ENCODE assay signal across 20 cellular contexts in genomic region chr4:5843573-5844239, GRCh38. TPM values are rescaled to one million over a fixed set of nuclear protein-coding genes. Genes with fewer than 3 reads are reported as not detected.
"Had no signal": no experiment of that assay in that cellular context is flagged by ENCODE, and none has a peak within 500 bp of the region (broad histone marks: within the 10 kb centered on the region; RNA-seq: fewer than 3 reads in every experiment).

No MANE protein-coding gene starts in this region.

- DNase-seq: activated CD4-positive, alpha-beta T cell treated with anti-CD3 and anti-CD28 coated beads, Interleukin-2, amount 10 ng/mL, durations not matched to agents 7 days and 5 days; activated CD8-positive, alpha-beta T cell treated with anti-CD3 and anti-CD28 coated beads, Interleukin-2, amount 10 ng/mL, durations not matched to agents 7 days and 5 days; activated naive CD4-positive, alpha-beta T cell treated with anti-CD3 and anti-CD28 coated beads, Interleukin-2, amount 10 ng/mL, durations not matched to agents 7 days and 5 days; activated naive CD8-positive, alpha-beta T cell treated with anti-CD3 and anti-CD28 coated beads, Interleukin-2, amount 50 U/mL, for 24 hours; activated T-cell treated with anti-CD3 and anti-CD28 coated beads, Interleukin-2, amount 50 U/mL, for 24 hours; gastrocnemius medialis; heart right ventricle; occipital lobe; posterior cingulate gyrus; retina; stimulated activated CD4-positive, alpha-beta T cell treated with anti-CD3 and anti-CD28 coated beads, Interleukin-12 subunit alpha, Interleukin-12 subunit beta, amount 100 ng/mL, for 4 hours; stimulated activated CD4-positive, alpha-beta T cell treated with anti-CD3 and anti-CD28 coated beads, Interleukin-1b, Interleukin-23, amount 100 ng/mL, for 48 hours; stimulated activated CD8-positive, alpha-beta memory T cell treated with anti-CD3 and anti-CD28 coated beads, Interleukin-4, amount 100 ng/mL, for 48 hours; stimulated activated naive CD4-positive, alpha-beta T cell; transverse colon had no signal

- H3K27me3 ChIP-seq: ascending aorta, breast epithelium, gastrocnemius medialis, transverse colon had no signal

- H3K4me3 ChIP-seq: ascending aorta, breast epithelium, coronary artery, gastrocnemius medialis, heart right ventricle, transverse colon had no signal

- H3K9me3 ChIP-seq: ascending aorta, gastrocnemius medialis, heart right ventricle, transverse colon had no signal

- H3K36me3 ChIP-seq: ascending aorta, breast epithelium, gastrocnemius medialis, heart right ventricle, transverse colon had no signal

- H3K4me1 ChIP-seq: breast epithelium had no signal

- H3K27ac ChIP-seq: ascending aorta, breast epithelium, coronary artery, gastrocnemius medialis had no signal

RNA-seq across cellular contexts. Expression of gene CRMP1, which starts 49.2 kb away (rescaled TPM):
- total RNA-seq: activated CD8-positive, alpha-beta T cell treated with anti-CD3 and anti-CD28 coated beads, Interleukin-2, amount 10 ng/mL, durations not matched to agents 7 days and 5 days; natural killer cell treated with Interleukin-12 subunit alpha and Interleukin-12 subunit beta and Interleukin-15 and Interleukin-18, amount 100 ng/mL, for 72 hours; subcutaneous adipose tissue had no signal
